In genomic region chr17:9644910-9645751, GRCh38 we compare ENCODE assay signal across 8 cellular contexts. TPM values are rescaled to one million over a fixed set of nuclear protein-coding genes. Genes with fewer than 3 reads are reported as not detected.
A peak's percentile ranks its signal among the peaks of the same experiment; 100 is the strongest.
DNase-seq lines count a peak whose midpoint lies in the region; ATAC-seq and TF ChIP-seq lines count a peak whose summit lies in the region.

A gene with protein sequence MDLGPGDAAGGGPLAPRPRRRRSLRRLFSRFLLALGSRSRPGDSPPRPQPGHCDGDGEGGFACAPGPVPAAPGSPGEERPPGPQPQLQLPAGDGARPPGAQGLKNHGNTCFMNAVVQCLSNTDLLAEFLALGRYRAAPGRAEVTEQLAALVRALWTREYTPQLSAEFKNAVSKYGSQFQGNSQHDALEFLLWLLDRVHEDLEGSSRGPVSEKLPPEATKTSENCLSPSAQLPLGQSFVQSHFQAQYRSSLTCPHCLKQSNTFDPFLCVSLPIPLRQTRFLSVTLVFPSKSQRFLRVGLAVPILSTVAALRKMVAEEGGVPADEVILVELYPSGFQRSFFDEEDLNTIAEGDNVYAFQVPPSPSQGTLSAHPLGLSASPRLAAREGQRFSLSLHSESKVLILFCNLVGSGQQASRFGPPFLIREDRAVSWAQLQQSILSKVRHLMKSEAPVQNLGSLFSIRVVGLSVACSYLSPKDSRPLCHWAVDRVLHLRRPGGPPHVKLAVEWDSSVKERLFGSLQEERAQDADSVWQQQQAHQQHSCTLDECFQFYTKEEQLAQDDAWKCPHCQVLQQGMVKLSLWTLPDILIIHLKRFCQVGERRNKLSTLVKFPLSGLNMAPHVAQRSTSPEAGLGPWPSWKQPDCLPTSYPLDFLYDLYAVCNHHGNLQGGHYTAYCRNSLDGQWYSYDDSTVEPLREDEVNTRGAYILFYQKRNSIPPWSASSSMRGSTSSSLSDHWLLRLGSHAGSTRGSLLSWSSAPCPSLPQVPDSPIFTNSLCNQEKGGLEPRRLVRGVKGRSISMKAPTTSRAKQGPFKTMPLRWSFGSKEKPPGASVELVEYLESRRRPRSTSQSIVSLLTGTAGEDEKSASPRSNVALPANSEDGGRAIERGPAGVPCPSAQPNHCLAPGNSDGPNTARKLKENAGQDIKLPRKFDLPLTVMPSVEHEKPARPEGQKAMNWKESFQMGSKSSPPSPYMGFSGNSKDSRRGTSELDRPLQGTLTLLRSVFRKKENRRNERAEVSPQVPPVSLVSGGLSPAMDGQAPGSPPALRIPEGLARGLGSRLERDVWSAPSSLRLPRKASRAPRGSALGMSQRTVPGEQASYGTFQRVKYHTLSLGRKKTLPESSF (plus strand): TSS chr17:9645517. CDS start chr17:9645633, 116 bp downstream.

- ATAC-seq in heart left ventricle: peak in 3 of 4 donors; percentile 37 to 63 (median 62)

- peaks cover 11 to 78% (median 40%) of the 10 kb centered on the region in 9 donors for H3K27me3 ChIP-seq in heart left ventricle

- WGBS in heart left ventricle, 4 donors: 1% methylated on average over 29 to 72 of the region's 72 CpGs

- H3K36me3 ChIP-seq in heart left ventricle: no peaks in the 10 kb centered on the region

- no peak within 1 kb of the TSS for H3K27ac ChIP-seq in heart left ventricle

- peak within 1 kb of the TSS; percentile 24 for H3K27ac Mint-ChIP-seq in T-helper 1 cell treated with Interleukin-12 subunit alpha and Interleukin-12 subunit beta and Interleukin-4 antibody, amounts not matched to agents 30 μg/mL and 1 μg/mL, for 36 hours
- H3K27ac Mint-ChIP-seq in activated T-helper 1 cell treated with anti-CD3 and anti-CD28 coated beads, Interleukin-12 subunit alpha, Interleukin-12 subunit beta, Interleukin-2, Interleukin-4 antibody, amounts not matched to agents 30 ng/mL and 10 ng/mL and 1 ng/mL, durations not matched to agents 14 hours and 24 hours and 36 hours: no peak within 1 kb of the TSS

- no peak for TF ChIP-seq POLR2A in heart left ventricle (IDR thresholded peaks at IDR 0.05)

- DNase-seq in T-helper 1 cell (no peak), NCI-H1105 treated with DMSO at 0.1 percent for 48 hours (lab: John Stamatoyannopoulos, UW) (peak; percentile 80), heart left ventricle (no peak), putamen (ENCODE audit: low spot score) (peak; percentile 1), COLO829 (ENCODE audit: low spot score) (no peak), NK-92 (lab: John Stamatoyannopoulos, UW; ENCODE audit: unreplicated experiment) (no peak)
- DNase-seq in activated T-helper 1 cell treated with anti-CD3 and anti-CD28 coated beads, Interleukin-12 subunit alpha, Interleukin-12 subunit beta, Interleukin-2, Interleukin-4 antibody, amounts not matched to agents 30 ng/mL and 10 ng/mL and 1 ng/mL, durations not matched to agents 14 hours and 24 hours and 36 hours (ENCODE audit: low spot score): no peak

- peak within 1 kb of the TSS; percentile 71 for H3K4me3 Mint-ChIP-seq in T-helper 1 cell treated with Interleukin-12 subunit alpha and Interleukin-12 subunit beta and Interleukin-4 antibody, amounts not matched to agents 30 μg/mL and 1 μg/mL, for 36 hours
- H3K4me3 Mint-ChIP-seq in activated T-helper 1 cell treated with anti-CD3 and anti-CD28 coated beads, Interleukin-12 subunit alpha, Interleukin-12 subunit beta, Interleukin-2, Interleukin-4 antibody, amounts not matched to agents 30 ng/mL and 10 ng/mL and 1 ng/mL, durations not matched to agents 14 hours and 24 hours and 36 hours: peak within 1 kb of the TSS; percentile 72

- TF ChIP-seq CTCF in heart left ventricle (IDR thresholded peaks at IDR 0.05): no peak

- H3K9me3 Mint-ChIP-seq in T-helper 1 cell treated with Interleukin-12 subunit alpha and Interleukin-12 subunit beta and Interleukin-4 antibody, amounts not matched to agents 30 μg/mL and 1 μg/mL, for 36 hours: no peaks in the 10 kb centered on the region
- no peaks in the 10 kb centered on the region for H3K9me3 Mint-ChIP-seq in activated T-helper 1 cell treated with anti-CD3 and anti-CD28 coated beads, Interleukin-12 subunit alpha, Interleukin-12 subunit beta, Interleukin-2, Interleukin-4 antibody, amounts not matched to agents 30 ng/mL and 10 ng/mL and 1 ng/mL, durations not matched to agents 14 hours and 24 hours and 36 hours

- H3K27me3 Mint-ChIP-seq in T-helper 1 cell treated with Interleukin-12 subunit alpha and Interleukin-12 subunit beta and Interleukin-4 antibody, amounts not matched to agents 30 μg/mL and 1 μg/mL, for 36 hours (ENCODE audit: low read depth): peaks cover 42% of the 10 kb centered on the region
- peaks cover 40% of the 10 kb centered on the region for H3K27me3 Mint-ChIP-seq in activated T-helper 1 cell treated with anti-CD3 and anti-CD28 coated beads, Interleukin-12 subunit alpha, Interleukin-12 subunit beta, Interleukin-2, Interleukin-4 antibody, amounts not matched to agents 30 ng/mL and 10 ng/mL and 1 ng/mL, durations not matched to agents 14 hours and 24 hours and 36 hours (ENCODE audit: insufficient read depth)

- intact Hi-C loops in activated T-helper 1 cell treated with anti-CD3 and anti-CD28 coated beads, Interleukin-12 subunit alpha, Interleukin-12 subunit beta, Interleukin-2, Interleukin-4 antibody, amounts not matched to agents 30 ng/mL and 10 ng/mL and 1 ng/mL, durations not matched to agents 14 hours and 24 hours and 36 hours (cut with micrococcal nuclease): loop anchor here (2.0 kb wide), 1 partner anchor 68 kb away; the partner anchor contains the start of gene CFAP52
- intact Hi-C loops in heart left ventricle (cut with DNase I): loop anchor here in 1 of 10 donors (10.0 kb wide), 1 partner anchor 60 kb away; no protein-coding TSS in a partner anchor

- no peaks in the 10 kb centered on the region for H3K9me3 ChIP-seq in heart left ventricle

- peaks cover 0 to 23% (median 9%) of the 10 kb centered on the region in 12 donors for H3K4me1 ChIP-seq in heart left ventricle

- peak within 1 kb of the TSS; percentile 25 to 63 (median 49) for H3K4me3 ChIP-seq in heart left ventricle

- peaks cover 19% of the 10 kb centered on the region for H3K4me1 Mint-ChIP-seq in T-helper 1 cell treated with Interleukin-12 subunit alpha and Interleukin-12 subunit beta and Interleukin-4 antibody, amounts not matched to agents 30 μg/mL and 1 μg/mL, for 36 hours (ENCODE audit: low read depth)
- H3K4me1 Mint-ChIP-seq in activated T-helper 1 cell treated with anti-CD3 and anti-CD28 coated beads, Interleukin-12 subunit alpha, Interleukin-12 subunit beta, Interleukin-2, Interleukin-4 antibody, amounts not matched to agents 30 ng/mL and 10 ng/mL and 1 ng/mL, durations not matched to agents 14 hours and 24 hours and 36 hours (ENCODE audit: low read depth): peaks cover 18% of the 10 kb centered on the region

- H3K36me3 Mint-ChIP-seq in T-helper 1 cell treated with Interleukin-12 subunit alpha and Interleukin-12 subunit beta and Interleukin-4 antibody, amounts not matched to agents 30 μg/mL and 1 μg/mL, for 36 hours (ENCODE audit: low read depth): peaks cover 5% of the 10 kb centered on the region
- H3K36me3 Mint-ChIP-seq in activated T-helper 1 cell treated with anti-CD3 and anti-CD28 coated beads, Interleukin-12 subunit alpha, Interleukin-12 subunit beta, Interleukin-2, Interleukin-4 antibody, amounts not matched to agents 30 ng/mL and 10 ng/mL and 1 ng/mL, durations not matched to agents 14 hours and 24 hours and 36 hours (ENCODE audit: low read depth): no peaks in the 10 kb centered on the region

RNA-seq across cellular contexts. Expression of the gene that starts here (rescaled TPM):
- not detected in 2 replicates for total RNA-seq in activated T-helper 1 cell treated with anti-CD3 and anti-CD28 coated beads, Interleukin-12 subunit alpha, Interleukin-12 subunit beta, Interleukin-2, Interleukin-4 antibody, amounts not matched to agents 30 ng/mL and 10 ng/mL and 1 ng/mL, durations not matched to agents 14 hours and 24 hours and 36 hours
- under 1 TPM in 3 of 9 donors, not detected in 6; 0.12 to 0.41 (median 0.16) TPM for total RNA-seq in heart left ventricle
- polyA plus RNA-seq in heart left ventricle: under 1 TPM in 1 of 2 donors, not detected in 1; 0.01 TPM

Comparison
In these comparisons a context has a peak if more than half of its experiments do, and no peak if none do; other contexts are left out.
1. Peak in ATAC-seq and H3K4me3 ChIP-seq in heart left ventricle; RNA of the gene not detected or under 1 TPM.
2. DNase-seq: peak in NCI-H1105 treated with DMSO at 0.1 percent for 48 hours (single experiment) and putamen (single experiment); none in T-helper 1 cell (0 of 5), activated T-helper 1 cell treated with anti-CD3 and anti-CD28 coated beads, Interleukin-12 subunit alpha, Interleukin-12 subunit beta, Interleukin-2, Interleukin-4 antibody, amounts not matched to agents 30 ng/mL and 10 ng/mL and 1 ng/mL, durations not matched to agents 14 hours and 24 hours and 36 hours (single experiment), heart left ventricle (0 of 5), COLO829 (single experiment) and NK-92 (single experiment).